Comparison of ENCODE assay signal across 9 cellular contexts in the genomic region with DNA sequence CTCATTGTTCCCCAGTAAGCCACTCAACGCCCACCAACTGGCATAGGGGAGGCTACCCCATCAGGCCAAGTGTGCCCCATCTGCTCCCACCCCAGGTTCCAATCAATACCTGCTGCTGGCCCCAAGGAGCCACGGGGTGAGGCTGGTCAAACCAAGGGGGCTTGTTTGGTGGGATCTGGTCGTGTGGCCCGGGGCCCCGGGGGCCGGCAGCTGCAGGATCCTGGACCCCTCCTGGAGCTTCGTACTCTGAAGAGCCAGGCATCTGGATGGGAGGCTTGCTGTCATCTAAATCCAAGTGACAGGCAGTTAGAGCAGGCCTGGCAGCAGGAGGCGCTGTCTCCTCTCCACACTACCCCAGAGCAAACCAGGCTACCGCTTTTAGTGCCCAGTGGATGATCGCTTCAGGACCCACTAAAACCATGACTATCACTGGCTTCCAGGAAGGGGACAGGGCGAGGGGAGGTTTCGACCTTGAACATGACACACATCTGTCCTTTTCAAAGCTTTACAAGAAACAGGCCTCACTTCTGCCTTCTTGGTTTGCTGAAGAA. TPM values are rescaled to one million over a fixed set of nuclear protein-coding genes. Genes with fewer than 3 reads are reported as not detected.
DNase-seq lines count a peak whose midpoint lies in the region; ATAC-seq and TF ChIP-seq lines count a peak whose summit lies in the region.
"Had no signal": no experiment of that assay in that cellular context is flagged by ENCODE, and none has a peak within 500 bp of the region (broad histone marks: within the 10 kb centered on the region; RNA-seq: fewer than 3 reads in every experiment).

No MANE protein-coding gene starts in this region.

- CTCF ChIA-PET in PC-3 (lab: Charles Lee): no interaction called here

- H3K9ac ChIP-seq in PC-3 (ENCODE audit: low read length): no peak overlapping the region
- H3K9ac ChIP-seq in adipocyte (ENCODE audit: low read length): no peak overlapping the region
- no peak overlapping the region for H3K9ac ChIP-seq in mesendoderm (ENCODE audit: low read length)

- peak; percentile 56 for ATAC-seq in PC-3
- no peak for ATAC-seq in HG03457 (IDR thresholded peaks at IDR 0.05; ENCODE audit: unreplicated experiment)

- no peak overlapping the region for H3K18ac ChIP-seq in mesendoderm (ENCODE audit: low read length)

- no peak overlapping the region for H2BK5ac ChIP-seq in mesendoderm (ENCODE audit: low read length)

- no peak overlapping the region for H3K56ac ChIP-seq in mesendoderm (ENCODE audit: low read length)

- DNase-seq in PC-3 (peak; percentile 25), adipocyte (ENCODE audit: low read depth) (peak; percentile 11), mesendoderm (peak; percentile 55), NCI-H2081 treated with DMSO at 0.1 percent for 48 hours (lab: John Stamatoyannopoulos, UW) (no peak), retina (no peak), cerebellar nuclear complex (lab: John Stamatoyannopoulos, UW) (no peak)

- no peak overlapping the region for H3K4ac ChIP-seq in mesendoderm (ENCODE audit: low read depth, low read length)

- H3K79me2 ChIP-seq in DOHH2 (ENCODE audit: control insufficient read depth, low read length) (peaks cover 17% of the 10 kb centered on the region), PC-3 (ENCODE audit: low read length) (no peaks in the 10 kb centered on the region), mesendoderm (ENCODE audit: control insufficient read depth, insufficient read depth, low read length) (no peaks in the 10 kb centered on the region)

- BruUV-seq in PC-3 (replicated peaks; lab: Mats Ljungman, UMichigan): no TSS peak

- H2AK5ac ChIP-seq in mesendoderm (ENCODE audit: low read length): no peak overlapping the region

- H4K20me1 ChIP-seq in DOHH2 (ENCODE audit: control insufficient read depth, insufficient read depth, low read depth, low read length) (peaks cover 3% of the 10 kb centered on the region; the same call in 1 of the 2 replicates), PC-3 (ENCODE audit: low read length) (peaks cover 8% of the 10 kb centered on the region; the same call in 1 of the 2 replicates)

- intact Hi-C loops in PC-3 (cut with micrococcal nuclease): no loop called here

- H3K4me2 ChIP-seq in DOHH2 (ENCODE audit: low read length) (no peak overlapping the region), PC-3 (ENCODE audit: low read length) (no peak overlapping the region), mesendoderm (ENCODE audit: low read length) (no peak overlapping the region)

- H3K27me3 ChIP-seq in DOHH2 (ENCODE audit: control insufficient read depth, low read length): no peaks in the 10 kb centered on the region
- no peaks in the 10 kb centered on the region for H3K27me3 ChIP-seq in PC-3 (ENCODE audit: low read length)
- no peaks in the 10 kb centered on the region for H3K27me3 ChIP-seq in adipocyte (replicated peaks; ENCODE audit: control insufficient read depth, insufficient read depth, low read length)
- H3K27me3 ChIP-seq in mesendoderm (ENCODE audit: insufficient read depth, low read length, poor library complexity): no peaks in the 10 kb centered on the region

- H4K5ac ChIP-seq in mesendoderm (ENCODE audit: low read length): no peak overlapping the region

- H3K27ac ChIP-seq in DOHH2 (ENCODE audit: low read depth, low read length): no peak overlapping the region
- no peak overlapping the region for H3K27ac ChIP-seq in PC-3 (ENCODE audit: low read length)
- H3K27ac ChIP-seq in mesendoderm (ENCODE audit: low read depth, low read length): no peak overlapping the region

- H3K79me1 ChIP-seq in mesendoderm (ENCODE audit: low read length): peaks cover 2% of the 10 kb centered on the region

- H2BK15ac ChIP-seq in mesendoderm (replicated peaks; ENCODE audit: low read depth): no peak overlapping the region

- H3K9me3 ChIP-seq in DOHH2 (ENCODE audit: control insufficient read depth, insufficient read depth, low read length): no peaks in the 10 kb centered on the region
- no peaks in the 10 kb centered on the region for H3K9me3 ChIP-seq in PC-3 (ENCODE audit: low read length)
- H3K9me3 ChIP-seq in adipocyte (ENCODE audit: control insufficient read depth, low read length): no peaks in the 10 kb centered on the region

- no peak overlapping the region for H2BK120ac ChIP-seq in mesendoderm (ENCODE audit: low read depth, low read length)

- H3K23ac ChIP-seq in mesendoderm (ENCODE audit: low read length): no peak overlapping the region

- WGBS in mesendoderm (ENCODE audit: extremely low coverage, insufficient coverage, low lambda C conversion rate): no CpG with 5 or more reads among the region's 12 CpGs

- TF ChIP-seq CTCF in DOHH2 (IDR thresholded peaks at IDR 0.05; ENCODE audit: low read depth, low read length, poor library complexity, severe bottlenecking): peak; percentile 79
- peak; percentile 76 for TF ChIP-seq CTCF in PC-3 (conservative IDR thresholded peaks at IDR 0.05; ENCODE audit: low read depth, low read length)

- no peak overlapping the region for H2AFZ ChIP-seq in PC-3 (ENCODE audit: low read length)

- POLR2A ChIA-PET in PC-3 (lab: Charles Lee; ENCODE audit: unreplicated experiment): no interaction called here

- H3K4me3 ChIP-seq in DOHH2 (ENCODE audit: low read length) (no peak overlapping the region), PC-3 (ENCODE audit: low read length) (no peak overlapping the region), adipocyte (ENCODE audit: low read length) (no peak overlapping the region), mesendoderm (ENCODE audit: low read length) (no peak overlapping the region)

- H3K36me3 ChIP-seq in DOHH2 (ENCODE audit: control insufficient read depth, low read length) (peaks cover 94% of the 10 kb centered on the region), PC-3 (ENCODE audit: low read depth, low read length) (peaks cover 73% of the 10 kb centered on the region), adipocyte (ENCODE audit: control insufficient read depth, insufficient read depth, low read length, severe bottlenecking) (peaks cover 95% of the 10 kb centered on the region), mesendoderm (ENCODE audit: control insufficient read depth, insufficient read depth, low read length) (peaks cover 29% of the 10 kb centered on the region)

- H4K8ac ChIP-seq in mesendoderm (ENCODE audit: low read depth, low read length): no peak overlapping the region

- H3F3A ChIP-seq in DOHH2 (ENCODE audit: control insufficient read depth, insufficient read depth) (no peaks in the 10 kb centered on the region), PC-3 (ENCODE audit: low read length, unreplicated experiment) (no peaks in the 10 kb centered on the region)

- H3K9me2 ChIP-seq in DOHH2 (replicated peaks; ENCODE audit: control insufficient read depth, low read length): no peaks in the 10 kb centered on the region
- H3K9me2 ChIP-seq in PC-3 (replicated peaks; ENCODE audit: low read length): no peaks in the 10 kb centered on the region

- no peaks in the 10 kb centered on the region for H3K4me1 ChIP-seq in DOHH2 (ENCODE audit: control insufficient read depth, low read length)
- peaks cover 4% of the 10 kb centered on the region; the same call in 1 of the 2 replicates for H3K4me1 ChIP-seq in PC-3 (ENCODE audit: insufficient read depth, low read length)
- H3K4me1 ChIP-seq in adipocyte (ENCODE audit: control insufficient read depth, insufficient read depth, low read length): no peaks in the 10 kb centered on the region
- no peaks in the 10 kb centered on the region for H3K4me1 ChIP-seq in mesendoderm (ENCODE audit: control insufficient read depth, low read depth, low read length)

RNA-seq across cellular contexts. Expression of a gene that starts 14.2 kb away (rescaled TPM):
- total RNA-seq in PC-3 (2014; rRNA removed): 13.4 and 24.2 TPM in 2 replicates
- 59.8 TPM for polyA plus RNA-seq in mesendoderm (2013, experiment 1 of 2)
- 59.3 TPM for polyA plus RNA-seq in mesendoderm (2013, experiment 2 of 2)

RNA-seq across cellular contexts. Expression of a gene that starts 31.9 kb away (rescaled TPM):
- total RNA-seq in PC-3 (2014; rRNA removed): 2.5 and 5.2 TPM in 2 replicates
- 2.4 TPM for polyA plus RNA-seq in mesendoderm (2013, experiment 1 of 2)
- 2.4 TPM for polyA plus RNA-seq in mesendoderm (2013, experiment 2 of 2)

RNA-seq across cellular contexts. Expression of a gene that starts 32.1 kb away (rescaled TPM):
- 0.47 TPM in 1 of 2 replicates, not detected in the other for total RNA-seq in PC-3 (2014; rRNA removed)
- polyA plus RNA-seq in mesendoderm (2013, experiment 1 of 2): 0.46 TPM
- 0.46 TPM for polyA plus RNA-seq in mesendoderm (2013, experiment 2 of 2)
- total RNA-seq: subcutaneous adipose tissue had no signal

RNA-seq across cellular contexts. Expression of a gene that starts 44.2 kb away (rescaled TPM):
- total RNA-seq in PC-3 (2014; rRNA removed): 52.6 and 62.3 TPM in 2 replicates
- polyA plus RNA-seq in mesendoderm (2013, experiment 1 of 2): 29.4 TPM
- polyA plus RNA-seq in mesendoderm (2013, experiment 2 of 2): 32.0 TPM

RNA-seq across cellular contexts. Expression of a gene that starts 56.3 kb away (rescaled TPM):
- 18.1 and 23.8 TPM in 2 replicates for total RNA-seq in PC-3 (2014; rRNA removed)
- polyA plus RNA-seq in mesendoderm (2013, experiment 1 of 2): 13.7 TPM
- polyA plus RNA-seq in mesendoderm (2013, experiment 2 of 2): 13.6 TPM

Comparison
In these comparisons a context has a peak if more than half of its experiments do, and no peak if none do; other contexts are left out.
1. DNase-seq: peak in PC-3 (single experiment), adipocyte (single experiment) and mesendoderm (single experiment); none in NCI-H2081 treated with DMSO at 0.1 percent for 48 hours (single experiment), retina (single experiment) and cerebellar nuclear complex (0 of 2).